1 cellular context compared by ENCODE assay signal in genomic region chr4:73212982-73213730, GRCh38.
TF ChIP-seq lines count a peak whose summit lies in the region.

No MANE protein-coding gene starts in this region.

TF ChIP-seq in endothelial cell of umbilical vein, 7 proteins besides CTCF, POLR2A, EP300 and RAD21:
- no peak for TF ChIP-seq POLR2AphosphoS5 (IDR thresholded peaks at IDR 0.05; ENCODE audit: insufficient read depth, low read depth, low read length)
- no peak for TF ChIP-seq GATA2 (IDR thresholded peaks at IDR 0.05; ENCODE audit: insufficient read depth, insufficient read length, low read depth, low read length)
- TF ChIP-seq MYC (IDR thresholded peaks at IDR 0.05; ENCODE audit: low read depth, low read length) = no peak
- no peak for TF ChIP-seq FOS (IDR thresholded peaks at IDR 0.05; ENCODE audit: borderline replicate concordance, insufficient read depth, low read length)
- TF ChIP-seq EZH2 (IDR thresholded peaks at IDR 0.05; ENCODE audit: borderline replicate concordance, low read depth, low read length, severe bottlenecking) = no peak
- no peak for TF ChIP-seq JUN (IDR thresholded peaks at IDR 0.05; ENCODE audit: borderline replicate concordance, insufficient read depth, insufficient read length, low read depth)
- no peak for TF ChIP-seq MAX (IDR thresholded peaks at IDR 0.05; ENCODE audit: insufficient read depth, insufficient read length)
